Comparison of ENCODE assay signal across 1 cellular context in genomic region chr1:58573705-58574591, GRCh38.
TF ChIP-seq lines count a peak whose summit lies in the region.

No MANE protein-coding gene starts in this region.

TF ChIP-seq in GM12878, 131 proteins besides CTCF, POLR2A, EP300 and RAD21 (continued from another document):
- no peak for TF ChIP-seq NKRF (conservative IDR thresholded peaks at IDR 0.05)
- no peak for TF ChIP-seq KDM1A (IDR thresholded peaks at IDR 0.05; ENCODE audit: borderline replicate concordance)
- peak; percentile 94 for TF ChIP-seq EED (IDR thresholded peaks at IDR 0.05; ENCODE audit: low read depth)
- no peak for TF ChIP-seq NFYA (IDR thresholded peaks at IDR 0.05; ENCODE audit: borderline replicate concordance, low read depth, low read length)
- no peak for TF ChIP-seq EZH2 (IDR thresholded peaks at IDR 0.05; ENCODE audit: borderline replicate concordance, control insufficient read depth, low read depth, low read length)
- peak; percentile 91 for TF ChIP-seq ATF7 (IDR thresholded peaks at IDR 0.05; ENCODE audit: low read depth)
- peak in 1 of 2 experiments; percentile 93; a peak in 2 of 4 replicates for TF ChIP-seq ETV6 (conservative IDR thresholded peaks at IDR 0.05 in 1 of 2, IDR thresholded peaks at IDR 0.05 in 1 of 2; ENCODE audit: borderline replicate concordance in 1 of 2, low read depth in 1 of 2)
- peak; percentile 78 for TF ChIP-seq SP1 (IDR thresholded peaks at IDR 0.05; ENCODE audit: low read depth, low read length)
- TF ChIP-seq BCLAF1 (IDR thresholded peaks at IDR 0.05), result no peak
- no peak for TF ChIP-seq USF1 (IDR thresholded peaks at IDR 0.05; ENCODE audit: borderline replicate concordance, extremely low read length, insufficient read depth, low read depth, low read length)
- TF ChIP-seq KAT2A (conservative IDR thresholded peaks at IDR 0.05; ENCODE audit: control insufficient read depth, low read depth, low read length), result no peak
- no peak for TF ChIP-seq HCFC1 (IDR thresholded peaks at IDR 0.05; ENCODE audit: low read length)
- TF ChIP-seq SMARCA5 (IDR thresholded peaks at IDR 0.05), result no peak
- TF ChIP-seq SREBF1 (IDR thresholded peaks at IDR 0.05; ENCODE audit: low read length), result peak; percentile 63
